19 cellular contexts compared by ENCODE assay signal in genomic region chr3:153673853-153674252, GRCh38.
"Had no signal": no experiment of that assay in that cellular context is flagged by ENCODE, and none has a peak within 500 bp of the region (broad histone marks: within the 10 kb centered on the region; RNA-seq: fewer than 3 reads in every experiment).

No MANE protein-coding gene starts in this region.

- H3K4me3 ChIP-seq: cardiac muscle cell, lower lobe of right lung, right lobe of liver, skin epidermis, testis, vagina had no signal

- H3K9me3 Mint-ChIP-seq: activated CD4-positive, alpha-beta memory T cell treated with anti-CD3 and anti-CD28 coated beads, Interleukin-2, amount 10 ng/mL, durations not matched to agents 7 days and 5 days; stimulated activated memory B cell treated with anti-CD40 and anti-IgM and Interleukin-4, amounts not matched to agents 10 μg/mL and 1 μg/mL and 100 μg/mL, for 72 hours; type B pancreatic cell had no signal

- H3K27ac ChIP-seq: cardiac muscle cell, lower lobe of right lung, right lobe of liver, skin epidermis, testis, vagina, WERI-Rb-1 had no signal

- DNase-seq: activated CD4-positive, alpha-beta memory T cell treated with anti-CD3 and anti-CD28 coated beads, Interleukin-2, amount 10 ng/mL, durations not matched to agents 7 days and 5 days; activated gamma-delta T cell; activated naive CD8-positive, alpha-beta T cell treated with anti-CD3 and anti-CD28 coated beads, Interleukin-2, amount 10 ng/mL, durations not matched to agents 7 days and 5 days; lower lobe of right lung; naive thymus-derived CD4-positive, alpha-beta T cell; occipital lobe; posterior cingulate gyrus; right lobe of liver; stimulated activated CD4-positive, alpha-beta T cell treated with anti-CD3 and anti-CD28 coated beads, Interleukin-2, amount 100 ng/mL, for 24 hours; testis; WERI-Rb-1 had no signal

- H3K36me3 ChIP-seq: cardiac muscle cell, lower lobe of right lung, right lobe of liver, vagina, WERI-Rb-1 had no signal

- ATAC-seq: left lobe of liver; lower lobe of right lung; naive thymus-derived CD4-positive, alpha-beta T cell; right lobe of liver; SK-N-SH treated with all-trans-retinoic acid at 6 μM for 48 hours; stimulated activated memory B cell treated with anti-CD40 and anti-IgM and Interleukin-4, amounts not matched to agents 10 μg/mL and 1 μg/mL and 100 μg/mL, for 72 hours had no signal

- H3K4me1 Mint-ChIP-seq: neural crest cell; stimulated activated memory B cell treated with anti-CD40 and anti-IgM and Interleukin-4, amounts not matched to agents 10 μg/mL and 1 μg/mL and 100 μg/mL, for 72 hours had no signal

- H3K27ac Mint-ChIP-seq: activated CD4-positive, alpha-beta memory T cell treated with anti-CD3 and anti-CD28 coated beads, Interleukin-2, amount 10 ng/mL, durations not matched to agents 7 days and 5 days; naive thymus-derived CD4-positive, alpha-beta T cell; stimulated activated memory B cell treated with anti-CD40 and anti-IgM and Interleukin-4, amounts not matched to agents 10 μg/mL and 1 μg/mL and 100 μg/mL, for 72 hours; type B pancreatic cell had no signal

- H3K36me3 Mint-ChIP-seq: activated naive CD8-positive, alpha-beta T cell treated with anti-CD3 and anti-CD28 coated beads, Interleukin-2, amount 10 ng/mL, durations not matched to agents 7 days and 5 days; stimulated activated memory B cell treated with anti-CD40 and anti-IgM and Interleukin-4, amounts not matched to agents 10 μg/mL and 1 μg/mL and 100 μg/mL, for 72 hours; type B pancreatic cell had no signal

- H3K4me1 ChIP-seq: lower lobe of right lung, right lobe of liver, testis, vagina had no signal

- H3K27me3 ChIP-seq: cardiac muscle cell, right lobe of liver, testis, vagina had no signal

- H3K9me3 ChIP-seq: lower lobe of right lung, right lobe of liver, testis, vagina had no signal

- H3K27me3 Mint-ChIP-seq: activated CD4-positive, alpha-beta memory T cell treated with anti-CD3 and anti-CD28 coated beads, Interleukin-2, amount 10 ng/mL, durations not matched to agents 7 days and 5 days; type B pancreatic cell had no signal

- H3K4me3 Mint-ChIP-seq: activated CD4-positive, alpha-beta memory T cell treated with anti-CD3 and anti-CD28 coated beads, Interleukin-2, amount 10 ng/mL, durations not matched to agents 7 days and 5 days; activated naive CD8-positive, alpha-beta T cell treated with anti-CD3 and anti-CD28 coated beads, Interleukin-2, amount 10 ng/mL, durations not matched to agents 7 days and 5 days; naive thymus-derived CD4-positive, alpha-beta T cell; neural crest cell; stimulated activated memory B cell treated with anti-CD40 and anti-IgM and Interleukin-4, amounts not matched to agents 10 μg/mL and 1 μg/mL and 100 μg/mL, for 72 hours; type B pancreatic cell had no signal
